ENCODE assay signal across 33 cellular contexts in genomic region chr12:93100610-93101009, GRCh38.
DNase-seq lines count a peak whose midpoint lies in the region; ATAC-seq and TF ChIP-seq lines count a peak whose summit lies in the region.
"Had no signal": no experiment of that assay in that cellular context is flagged by ENCODE, and none has a peak within 500 bp of the region (broad histone marks: within the 10 kb centered on the region; RNA-seq: fewer than 3 reads in every experiment).

No MANE protein-coding gene starts in this region.

- H3K36me3 Mint-ChIP-seq in activated CD4-positive, alpha-beta T cell treated with anti-CD3 and anti-CD28 coated beads, Interleukin-2, amount 10 ng/mL, durations not matched to agents 7 days and 5 days (ENCODE audit: low read depth), result no peaks in the 10 kb centered on the region
- H3K36me3 Mint-ChIP-seq: activated naive CD8-positive, alpha-beta T cell had no signal

- H3K36me3 ChIP-seq in BE2C (no peaks in the 10 kb centered on the region), adipocyte (ENCODE audit: control insufficient read depth, insufficient read depth, low read length, severe bottlenecking) (no peaks in the 10 kb centered on the region), hepatocyte (replicated peaks; ENCODE audit: insufficient read depth, low read depth) (no peaks in the 10 kb centered on the region), H7 (replicated peaks; ENCODE audit: control insufficient read depth, insufficient read depth, low read length) (no peaks in the 10 kb centered on the region)
- H3K36me3 ChIP-seq: BLaER1 treated with 17β-estradiol and CSF1 and Interleukin-3, amounts not matched to agents 10 nM and 100 nM; heart left ventricle; left ventricle myocardium inferior; neutrophil; tibial artery had no signal

- POLR2A ChIA-PET in activated CD4-positive, alpha-beta T cell treated with anti-CD3 and anti-CD28 coated beads, Interleukin-2, amount 10 ng/mL, durations not matched to agents 7 days and 5 days (lab: Charles Lee), result no interaction called here

- H3K27ac Mint-ChIP-seq in activated CD4-positive, alpha-beta T cell treated with anti-CD3 and anti-CD28 coated beads, Interleukin-2, amount 10 ng/mL, durations not matched to agents 7 days and 5 days, result no peak overlapping the region
- H3K27ac Mint-ChIP-seq: activated naive CD8-positive, alpha-beta T cell had no signal

- H3K27me3 Mint-ChIP-seq in activated CD4-positive, alpha-beta T cell treated with anti-CD3 and anti-CD28 coated beads, Interleukin-2, amount 10 ng/mL, durations not matched to agents 7 days and 5 days, result no peaks in the 10 kb centered on the region
- H3K27me3 Mint-ChIP-seq: activated naive CD8-positive, alpha-beta T cell had no signal

- H2AFZ ChIP-seq in hepatocyte, result no peak overlapping the region

- H4K20me1 ChIP-seq in hepatocyte (ENCODE audit: insufficient read depth, poor library complexity, severe bottlenecking), result no peaks in the 10 kb centered on the region
- H4K20me1 ChIP-seq: BLaER1 treated with 17β-estradiol and CSF1 and Interleukin-3, amounts not matched to agents 10 nM and 100 nM had no signal

- peaks cover 6% of the 10 kb centered on the region for H3K4me1 Mint-ChIP-seq in activated CD4-positive, alpha-beta T cell treated with anti-CD3 and anti-CD28 coated beads, Interleukin-2, amount 10 ng/mL, durations not matched to agents 7 days and 5 days

- TF ChIP-seq CTCF in BE2C (IDR thresholded peaks at IDR 0.05; ENCODE audit: low read depth, low read length) (no peak), hepatocyte (IDR thresholded peaks at IDR 0.05; ENCODE audit: poor library complexity) (no peak)

- H3K79me2 ChIP-seq in hepatocyte, result no peaks in the 10 kb centered on the region

- peak; percentile 10 for DNase-seq in BE2C
- peak; percentile 73 for DNase-seq in NCI-H1694 (lab: John Stamatoyannopoulos, UW)
- DNase-seq in adipocyte (ENCODE audit: low read depth), result peak; percentile 47
- no peak for DNase-seq in hepatocyte (ENCODE audit: low spot score)
- no peak for DNase-seq in 8988T
- no peak for DNase-seq in H7
- no peak for DNase-seq in activated CD4-positive, alpha-beta T cell treated with anti-CD3 and anti-CD28 coated beads, Interleukin-2, amount 10 ng/mL, durations not matched to agents 7 days and 5 days
- DNase-seq: activated CD4-positive, alpha-beta T cell treated with anti-CD3 and anti-CD28 coated beads for 4 hours; activated CD8-positive, alpha-beta memory T cell treated with anti-CD3 and anti-CD28 coated beads for 24 hours; activated T-cell treated with anti-CD3 and anti-CD28 coated beads for 4 hours; aorta; DMS79; effector CD4-positive, alpha-beta T cell; foreskin keratinocyte; GF-D8; heart left ventricle; KG1; left ventricle myocardium inferior; NCI-H1092 treated with DMSO at 0.1 percent for 48 hours; NCI-H2029; NCI-H226; NCI-H748 treated with DMSO at 0.1 percent for 48 hours; psoas muscle; SHP77 treated with DMSO at 0.1 percent for 48 hours; stimulated activated CD4-positive, alpha-beta T cell treated with anti-CD3 and anti-CD28 coated beads, Interleukin-4, amount 100 ng/mL, for 1 hour; SW 1271; tibial artery had no signal

- no peak overlapping the region for H3K4me3 Mint-ChIP-seq in activated CD4-positive, alpha-beta T cell treated with anti-CD3 and anti-CD28 coated beads, Interleukin-2, amount 10 ng/mL, durations not matched to agents 7 days and 5 days
- H3K4me3 Mint-ChIP-seq: activated naive CD8-positive, alpha-beta T cell had no signal

- WGBS in hepatocyte (ENCODE audit: low lambda C conversion rate, missing lambda C conversion rate), result 48% methylated on average over 4 of the region's 4 CpGs

- no peak for ATAC-seq in GM21786 (IDR thresholded peaks at IDR 0.05; ENCODE audit: unreplicated experiment)
- ATAC-seq: foreskin keratinocyte, heart left ventricle, psoas muscle, sciatic nerve had no signal

- CTCF ChIA-PET in activated CD4-positive, alpha-beta T cell treated with anti-CD3 and anti-CD28 coated beads, Interleukin-2, amount 10 ng/mL, durations not matched to agents 7 days and 5 days (lab: Charles Lee), result no interaction called here

- H3K9me3 Mint-ChIP-seq in activated CD4-positive, alpha-beta T cell treated with anti-CD3 and anti-CD28 coated beads, Interleukin-2, amount 10 ng/mL, durations not matched to agents 7 days and 5 days, result no peaks in the 10 kb centered on the region

- H3K4me1 ChIP-seq in BE2C, result peaks cover 6% of the 10 kb centered on the region; the same call in 1 of the 2 replicates
- peaks cover 5% of the 10 kb centered on the region for H3K4me1 ChIP-seq in adipocyte (ENCODE audit: control insufficient read depth, insufficient read depth, low read length)
- peaks cover 25% of the 10 kb centered on the region for H3K4me1 ChIP-seq in hepatocyte (ENCODE audit: insufficient read depth)
- H3K4me1 ChIP-seq: foreskin keratinocyte had no signal

- peak overlapping the region; percentile 86 for H3K27ac ChIP-seq in hepatocyte
- H3K27ac ChIP-seq: BLaER1 treated with 17β-estradiol and CSF1 and Interleukin-3, amounts not matched to agents 10 nM and 100 nM; foreskin keratinocyte; heart left ventricle; HL-60; left ventricle myocardium inferior; neutrophil; psoas muscle; tibial artery had no signal

- H3K4me3 ChIP-seq in BE2C (ENCODE audit: low read depth, low read length) (no peak overlapping the region), adipocyte (ENCODE audit: low read length) (no peak overlapping the region), hepatocyte (no peak overlapping the region), H7 (ENCODE audit: insufficient read depth, low read depth, low read length) (no peak overlapping the region)
- H3K4me3 ChIP-seq: BLaER1 treated with 17β-estradiol and CSF1 and Interleukin-3, amounts not matched to agents 10 nM and 100 nM; heart left ventricle; left ventricle myocardium inferior; psoas muscle; tibial artery had no signal

- H3K4me2 ChIP-seq in hepatocyte, result no peak overlapping the region
- H3K4me2 ChIP-seq: BLaER1 treated with 17β-estradiol and CSF1 and Interleukin-3, amounts not matched to agents 10 nM and 100 nM had no signal

- peaks cover 12% of the 10 kb centered on the region for H3K27me3 ChIP-seq in BE2C
- no peaks in the 10 kb centered on the region for H3K27me3 ChIP-seq in adipocyte (replicated peaks; ENCODE audit: control insufficient read depth, insufficient read depth, low read length)
- H3K27me3 ChIP-seq in hepatocyte, result no peaks in the 10 kb centered on the region
- H3K27me3 ChIP-seq in H7 (ENCODE audit: control insufficient read depth, insufficient read depth, low read length), result no peaks in the 10 kb centered on the region
- H3K27me3 ChIP-seq: BLaER1 treated with 17β-estradiol and CSF1 and Interleukin-3, amounts not matched to agents 10 nM and 100 nM; foreskin keratinocyte; heart left ventricle; neutrophil; tibial artery had no signal

- H3K9me2 ChIP-seq in hepatocyte (replicated peaks; ENCODE audit: insufficient read depth), result no peaks in the 10 kb centered on the region

- H3K9me3 ChIP-seq in BE2C (no peaks in the 10 kb centered on the region), adipocyte (ENCODE audit: control insufficient read depth, low read length) (no peaks in the 10 kb centered on the region), hepatocyte (ENCODE audit: low read depth) (no peaks in the 10 kb centered on the region)
- H3K9me3 ChIP-seq: BLaER1 treated with 17β-estradiol and CSF1 and Interleukin-3, amounts not matched to agents 10 nM and 100 nM; heart left ventricle; left ventricle myocardium inferior; neutrophil; psoas muscle; tibial artery had no signal

- no peak overlapping the region for H3K9ac ChIP-seq in adipocyte (ENCODE audit: low read length)
- H3K9ac ChIP-seq: BLaER1 treated with 17β-estradiol and CSF1 and Interleukin-3, amounts not matched to agents 10 nM and 100 nM had no signal

Comparison
In these comparisons a context has a peak if more than half of its experiments do, and no peak if none do; other contexts are left out.
1. DNase-seq: peak in BE2C (single experiment), NCI-H1694 (single experiment) and adipocyte (single experiment); none in hepatocyte (single experiment), 8988T (single experiment), H7 (single experiment) and activated CD4-positive, alpha-beta T cell treated with anti-CD3 and anti-CD28 coated beads, Interleukin-2, amount 10 ng/mL, durations not matched to agents 7 days and 5 days (single experiment).